30 cellular contexts compared by ENCODE assay signal in genomic region chr3:48950051-48950450, GRCh38. TPM values are rescaled to one million over a fixed set of nuclear protein-coding genes. Genes with fewer than 3 reads are reported as not detected.
DNase-seq lines count a peak whose midpoint lies in the region; ATAC-seq and TF ChIP-seq lines count a peak whose summit lies in the region.
"Had no signal": no experiment of that assay in that cellular context is flagged by ENCODE, and none has a peak within 500 bp of the region (broad histone marks: within the 10 kb centered on the region; RNA-seq: fewer than 3 reads in every experiment).

No MANE protein-coding gene starts in this region.

- intact Hi-C loops in heart right ventricle (cut with DNase I) (no loop called here), cardiac septum (cut with DNase I) (no loop called here), tibial artery (cut with DNase I; ENCODE audit: low total_unique reads) (no loop called here)

- ATAC-seq in heart right ventricle (no peak), HG03460 (IDR thresholded peaks at IDR 0.05; ENCODE audit: unreplicated experiment) (no peak), GM18858 (IDR thresholded peaks at IDR 0.05; ENCODE audit: unreplicated experiment) (no peak)
- ATAC-seq: activated CD8-positive, alpha-beta memory T cell treated with anti-CD3 and anti-CD28 coated beads, Interleukin-2, amount 10 ng/mL, durations not matched to agents 7 days and 5 days; body of pancreas; gastroesophageal sphincter; T-cell; WTC11 had no signal

- no peaks in the 10 kb centered on the region for H3K27me3 ChIP-seq in heart right ventricle
- no peaks in the 10 kb centered on the region for H3K27me3 ChIP-seq in tibial artery
- H3K27me3 ChIP-seq: adrenal gland, body of pancreas, gastroesophageal sphincter, left lung, neutrophil, sigmoid colon, SJCRH30 had no signal

- no peaks in the 10 kb centered on the region for H3K9me3 ChIP-seq in heart right ventricle
- H3K9me3 ChIP-seq in tibial artery: no peaks in the 10 kb centered on the region
- H3K9me3 ChIP-seq: adrenal gland, body of pancreas, gastroesophageal sphincter, left lung, neutrophil, sigmoid colon, SJCRH30 had no signal

- no peak for TF ChIP-seq CTCF in heart right ventricle (IDR thresholded peaks at IDR 0.05)
- no peak for TF ChIP-seq CTCF in tibial artery (IDR thresholded peaks at IDR 0.05)

- peak overlapping the region in 5 of 10 donors; percentile 3 to 37 (median 28) for H3K4me3 ChIP-seq in heart right ventricle
- H3K4me3 ChIP-seq in tibial artery: no peak overlapping the region
- H3K4me3 ChIP-seq: adrenal gland, body of pancreas, gastroesophageal sphincter, GM23248, left lung, sigmoid colon, SJCRH30 had no signal

- DNase-seq in heart right ventricle: no peak
- DNase-seq in cardiac septum (ENCODE audit: low spot score): no peak
- DNase-seq in midbrain (lab: John Stamatoyannopoulos, UW): peak; percentile 53
- no peak for DNase-seq in tibial artery
- DNase-seq: activated CD4-positive, alpha-beta T cell treated with anti-CD3 and anti-CD28 coated beads, Interleukin-2, amount 50 U/mL, for 1 hour; activated CD8-positive, alpha-beta memory T cell treated with anti-CD3 and anti-CD28 coated beads, Interleukin-2, amount 10 ng/mL, durations not matched to agents 7 days and 5 days; activated naive CD4-positive, alpha-beta T cell treated with Interleukin-2 at 50 U/mL for 16 hours; adrenal gland; AML-193; body of pancreas; CD4-positive, CD25-positive, alpha-beta regulatory T cell; cerebellar nuclear complex; DMS79 treated with DMSO at 0.1 percent for 48 hours; GM23248; left lung; mesendoderm; NCI-H146; NCI-H2107; NCI-H446; sigmoid colon; SJCRH30; stimulated activated CD4-positive, alpha-beta T cell treated with anti-CD3 and anti-CD28 coated beads, Interleukin-12 subunit alpha, Interleukin-12 subunit beta, amount 100 ng/mL, for 4 hours; stimulated activated CD4-positive, alpha-beta T cell treated with anti-CD3 and anti-CD28 coated beads, Interleukin-2, amount 100 ng/mL, for 48 hours; T-cell had no signal

- WGBS in heart right ventricle, 2 donors: 58 to 70% methylated on average over 1 of the region's 1 CpG

- peak overlapping the region in 6 of 10 donors; percentile 10 to 83 (median 74) for H3K27ac ChIP-seq in heart right ventricle
- peak overlapping the region; percentile 87 for H3K27ac ChIP-seq in cingulate gyrus (ENCODE audit: low read depth, low read length)
- peak overlapping the region; percentile 19 to 66 for H3K27ac ChIP-seq in tibial artery
- H3K27ac ChIP-seq: adrenal gland, GM23248, neutrophil, SJCRH30 had no signal

- H3K4me1 ChIP-seq in heart right ventricle (peaks cover 0 to 56% (median 28%) of the 10 kb centered on the region in 9 donors), tibial artery (peaks cover 0 to 26% (median 5%) of the 10 kb centered on the region in 4 donors)
- H3K4me1 ChIP-seq: SJCRH30 had no signal

- H3K36me3 ChIP-seq in heart right ventricle (peaks cover 0 to 50% (median 13%) of the 10 kb centered on the region in 9 donors), tibial artery (peaks cover 4 to 17% (median 13%) of the 10 kb centered on the region in 3 donors)

RNA-seq across cellular contexts. Expression of gene ARIH2, which starts 31.4 kb away (rescaled TPM):
- total RNA-seq in heart right ventricle (100 to 1,000 TPM in 9 of 10 donors, 10 to 100 TPM in 1; 84.0 to 177 (median 147) TPM), cardiac septum (121 TPM)
- 100 to 1,000 TPM in 1 of 2 donors, 10 to 100 TPM in 1; 41.9 to 104 TPM for polyA plus RNA-seq in heart right ventricle

RNA-seq across cellular contexts. Expression of gene P4HTM, which starts 40.0 kb away (rescaled TPM):
- total RNA-seq in heart right ventricle (10 to 100 TPM; 23.8 to 41.7 (median 30.8) TPM), cardiac septum (37.0 TPM)
- polyA plus RNA-seq in heart right ventricle: 10 to 100 TPM; 25.8 to 30.9 TPM

RNA-seq across cellular contexts. Expression of gene SLC25A20, which starts 51.4 kb away (rescaled TPM):
- total RNA-seq in heart right ventricle (100 to 1,000 TPM in 1 of 10 donors, 10 to 100 TPM in 9; 42.5 to 129 (median 82.6) TPM), cardiac septum (36.7 TPM)
- polyA plus RNA-seq in heart right ventricle: 10 to 100 TPM; 36.7 to 45.7 TPM

RNA-seq across cellular contexts. Expression of gene WDR6, which starts 57.1 kb away (rescaled TPM):
- total RNA-seq in heart right ventricle (10 to 100 TPM; 70.4 to 98.8 (median 76.5) TPM), cardiac septum (96.6 TPM)
- polyA plus RNA-seq in heart right ventricle: 100 to 1,000 TPM in 1 of 2 donors, 10 to 100 TPM in 1; 77.5 to 126 TPM
